15 cellular contexts compared by ENCODE assay signal in genomic region chr6:164455835-164456234, GRCh38.
"Had no signal": no experiment of that assay in that cellular context is flagged by ENCODE, and none has a peak within 500 bp of the region (broad histone marks: within the 10 kb centered on the region; RNA-seq: fewer than 3 reads in every experiment).

No MANE protein-coding gene starts in this region.

- H3K27me3 ChIP-seq: esophagus muscularis mucosa, upper lobe of left lung had no signal

- H3K9me3 ChIP-seq: esophagus muscularis mucosa, left ventricle myocardium inferior, upper lobe of left lung had no signal

- H3K27me3 Mint-ChIP-seq: activated naive CD8-positive, alpha-beta T cell treated with anti-CD3 and anti-CD28 coated beads for 36 hours; brain; stimulated activated naive CD8-positive, alpha-beta T cell treated with anti-CD3 and anti-CD28 coated beads, Interleukin-15, amount 100 ng/mL, for 72 hours had no signal

- H3K27ac Mint-ChIP-seq: activated naive CD8-positive, alpha-beta T cell treated with anti-CD3 and anti-CD28 coated beads for 36 hours; activated T-helper 1 cell treated with anti-CD3 and anti-CD28 coated beads, Interleukin-12 subunit alpha, Interleukin-12 subunit beta, Interleukin-2, Interleukin-4 antibody, amounts not matched to agents 30 ng/mL and 10 ng/mL and 1 ng/mL, durations not matched to agents 14 hours and 24 hours and 36 hours; natural killer cell; stimulated activated naive CD8-positive, alpha-beta T cell treated with anti-CD3 and anti-CD28 coated beads, Interleukin-15, amount 100 ng/mL, for 72 hours had no signal

- H3K9me3 Mint-ChIP-seq: stimulated activated naive CD8-positive, alpha-beta T cell treated with anti-CD3 and anti-CD28 coated beads, Interleukin-15, amount 100 ng/mL, for 72 hours had no signal

- H3K4me3 Mint-ChIP-seq: activated naive CD8-positive, alpha-beta T cell treated with anti-CD3 and anti-CD28 coated beads for 36 hours; activated T-helper 1 cell treated with anti-CD3 and anti-CD28 coated beads, Interleukin-12 subunit alpha, Interleukin-12 subunit beta, Interleukin-2, Interleukin-4 antibody, amounts not matched to agents 30 ng/mL and 10 ng/mL and 1 ng/mL, durations not matched to agents 14 hours and 24 hours and 36 hours; brain; natural killer cell; stimulated activated naive CD8-positive, alpha-beta T cell treated with anti-CD3 and anti-CD28 coated beads, Interleukin-15, amount 100 ng/mL, for 72 hours had no signal

- H3K4me2 ChIP-seq: smooth muscle cell had no signal

- H3K4me1 ChIP-seq: esophagus muscularis mucosa, left ventricle myocardium inferior, upper lobe of left lung had no signal

- H3K36me3 Mint-ChIP-seq: activated naive CD8-positive, alpha-beta T cell treated with anti-CD3 and anti-CD28 coated beads for 36 hours; brain had no signal

- H3K27ac ChIP-seq: coronary artery, esophagus muscularis mucosa, left ventricle myocardium inferior, upper lobe of left lung had no signal

- ATAC-seq: natural killer cell; right cardiac atrium; stimulated activated naive CD8-positive, alpha-beta T cell treated with anti-CD3 and anti-CD28 coated beads, Interleukin-15, amount 100 ng/mL, for 72 hours had no signal

- DNase-seq: activated CD4-positive, CD25-positive, alpha-beta regulatory T cell treated with anti-CD3 and anti-CD28 coated beads, Interleukin-2, amount 50 U/mL, for 72 hours; activated naive CD8-positive, alpha-beta T cell treated with anti-CD3 and anti-CD28 coated beads for 36 hours; central memory CD4-positive, alpha-beta T cell; left ventricle myocardium inferior; natural killer cell; nucleus accumbens; right cardiac atrium; stimulated activated naive CD8-positive, alpha-beta T cell treated with anti-CD3 and anti-CD28 coated beads, Interleukin-15, amount 100 ng/mL, for 72 hours; T-helper 9 cell had no signal

- H3K4me1 Mint-ChIP-seq: activated naive CD8-positive, alpha-beta T cell treated with anti-CD3 and anti-CD28 coated beads for 36 hours; natural killer cell; stimulated activated naive CD8-positive, alpha-beta T cell treated with anti-CD3 and anti-CD28 coated beads, Interleukin-15, amount 100 ng/mL, for 72 hours had no signal

- H3K4me3 ChIP-seq: coronary artery, esophagus muscularis mucosa, left ventricle myocardium inferior, smooth muscle cell, upper lobe of left lung had no signal

- H3K36me3 ChIP-seq: esophagus muscularis mucosa, left ventricle myocardium inferior, upper lobe of left lung had no signal
